In genomic region chr18:38611036-38611964, GRCh38 we compare ENCODE assay signal across 9 cellular contexts.
DNase-seq lines count a peak whose midpoint lies in the region; ATAC-seq and TF ChIP-seq lines count a peak whose summit lies in the region.
"Had no signal": no experiment of that assay in that cellular context is flagged by ENCODE, and none has a peak within 500 bp of the region (broad histone marks: within the 10 kb centered on the region; RNA-seq: fewer than 3 reads in every experiment).

No MANE protein-coding gene starts in this region.

- H2AFZ ChIP-seq in GM23338: no peak overlapping the region

- no peaks in the 10 kb centered on the region for H3K9me3 Mint-ChIP-seq in GM23338
- H3K9me3 Mint-ChIP-seq in chondrocyte (ENCODE audit: low read depth): no peaks in the 10 kb centered on the region

- DNase-seq in activated T-cell treated with anti-CD3 and anti-CD28 coated beads, Interleukin-2, amount 50 U/mL, for 48 hours: peak; percentile 31 to 39
- DNase-seq in GM23338 (ENCODE audit: low spot score) (no peak), chondrocyte (ENCODE audit: low spot score) (no peak), NCI-H2081 (lab: John Stamatoyannopoulos, UW) (no peak), islet precursor cell (no peak)

- H4K20me1 ChIP-seq in GM23338 (replicated peaks; ENCODE audit: insufficient read depth): no peaks in the 10 kb centered on the region

- no peaks in the 10 kb centered on the region for H3K36me3 Mint-ChIP-seq in GM23338 (ENCODE audit: low read depth)
- no peaks in the 10 kb centered on the region for H3K36me3 Mint-ChIP-seq in chondrocyte (ENCODE audit: low read depth)

- H3K27me3 ChIP-seq in GM23338 (ENCODE audit: insufficient read depth): no peaks in the 10 kb centered on the region

- no peaks in the 10 kb centered on the region for H3K4me1 Mint-ChIP-seq in GM23338
- H3K4me1 Mint-ChIP-seq in chondrocyte (ENCODE audit: low read depth): no peaks in the 10 kb centered on the region
- H3K4me1 Mint-ChIP-seq: central memory CD8-positive, alpha-beta T cell had no signal

- H3K27ac Mint-ChIP-seq in GM23338 (no peak overlapping the region), chondrocyte (ENCODE audit: unreplicated experiment) (no peak overlapping the region)

- no peaks in the 10 kb centered on the region for H3F3A ChIP-seq in GM23338 (replicated peaks; ENCODE audit: low read depth)

- H3K9me2 ChIP-seq in GM23338 (ENCODE audit: insufficient read depth): no peaks in the 10 kb centered on the region

- no peaks in the 10 kb centered on the region for H3K4me1 ChIP-seq in GM23338 (ENCODE audit: insufficient read depth)

- no peak overlapping the region for H3K27ac ChIP-seq in GM23338 (ENCODE audit: low read depth)

- TF ChIP-seq CTCF in GM23338 (conservative IDR thresholded peaks at IDR 0.05; ENCODE audit: low read depth in 2 of 2): no peak
- TF ChIP-seq CTCF in chondrocyte (IDR thresholded peaks at IDR 0.05): no peak

- H3K4me2 ChIP-seq in GM23338: no peak overlapping the region

- H3K36me3 ChIP-seq in GM23338 (ENCODE audit: insufficient read depth): no peaks in the 10 kb centered on the region

- peak; percentile 89 for ATAC-seq in GM18502 (IDR thresholded peaks at IDR 0.05; ENCODE audit: poor library complexity, unreplicated experiment)
- peak; percentile 88 for ATAC-seq in GM19438 (IDR thresholded peaks at IDR 0.05; ENCODE audit: low read depth, unreplicated experiment)
- ATAC-seq in HG03064 (IDR thresholded peaks at IDR 0.05; ENCODE audit: low read depth, unreplicated experiment): peak; percentile 87
- ATAC-seq in GM23338: no peak

- H3K27me3 Mint-ChIP-seq in GM23338 (ENCODE audit: insufficient read depth, low read depth, poor library complexity) (no peaks in the 10 kb centered on the region), chondrocyte (ENCODE audit: low read depth) (no peaks in the 10 kb centered on the region)
- H3K27me3 Mint-ChIP-seq: central memory CD8-positive, alpha-beta T cell had no signal

- H3K79me2 ChIP-seq in GM23338 (replicated peaks; ENCODE audit: insufficient read depth): no peaks in the 10 kb centered on the region

- H3K4me3 Mint-ChIP-seq in GM23338 (no peak overlapping the region), chondrocyte (ENCODE audit: unreplicated experiment) (no peak overlapping the region)
- H3K4me3 Mint-ChIP-seq: central memory CD8-positive, alpha-beta T cell had no signal

- H3K4me3 ChIP-seq in GM23338: no peak overlapping the region

TF ChIP-seq in GM23338, 12 proteins besides CTCF, POLR2A, EP300 and RAD21 (continues in another document):
- TF ChIP-seq ETS1 (IDR thresholded peaks at IDR 0.05): no peak
- no peak for TF ChIP-seq POLR2AphosphoS5 (IDR thresholded peaks at IDR 0.05; ENCODE audit: low read depth)
- no peak for TF ChIP-seq EZH2 (IDR thresholded peaks at IDR 0.05; ENCODE audit: low read depth, unreplicated experiment)
- no peak for TF ChIP-seq EZH2phosphoT487 (IDR thresholded peaks at IDR 0.05; ENCODE audit: unreplicated experiment)
- no peak for TF ChIP-seq CREB1 (CRISPR knock-in tag; IDR thresholded peaks at IDR 0.05; ENCODE audit: low read depth)
- no peak for TF ChIP-seq ZNF462 (CRISPR knock-in tag; IDR thresholded peaks at IDR 0.05)
- no peak for TF ChIP-seq NANOG (IDR thresholded peaks at IDR 0.05; ENCODE audit: borderline replicate concordance)
- no peak for TF ChIP-seq JUNB (IDR thresholded peaks at IDR 0.05; ENCODE audit: unreplicated experiment)
- no peak for TF ChIP-seq ZNF114 (CRISPR knock-in tag; IDR thresholded peaks at IDR 0.05)
- no peak for TF ChIP-seq REST (IDR thresholded peaks at IDR 0.05; ENCODE audit: unreplicated experiment)
- TF ChIP-seq STAT1 (IDR thresholded peaks at IDR 0.05; ENCODE audit: unreplicated experiment): no peak

Comparison
In these comparisons a context has a peak if more than half of its experiments do, and no peak if none do; other contexts are left out.
1. DNase-seq: peak in activated T-cell treated with anti-CD3 and anti-CD28 coated beads, Interleukin-2, amount 50 U/mL, for 48 hours (2 of 2); none in GM23338 (single experiment), chondrocyte (single experiment), NCI-H2081 (0 of 2) and islet precursor cell (single experiment).